23 cellular contexts compared by ENCODE assay signal in the genomic region with DNA sequence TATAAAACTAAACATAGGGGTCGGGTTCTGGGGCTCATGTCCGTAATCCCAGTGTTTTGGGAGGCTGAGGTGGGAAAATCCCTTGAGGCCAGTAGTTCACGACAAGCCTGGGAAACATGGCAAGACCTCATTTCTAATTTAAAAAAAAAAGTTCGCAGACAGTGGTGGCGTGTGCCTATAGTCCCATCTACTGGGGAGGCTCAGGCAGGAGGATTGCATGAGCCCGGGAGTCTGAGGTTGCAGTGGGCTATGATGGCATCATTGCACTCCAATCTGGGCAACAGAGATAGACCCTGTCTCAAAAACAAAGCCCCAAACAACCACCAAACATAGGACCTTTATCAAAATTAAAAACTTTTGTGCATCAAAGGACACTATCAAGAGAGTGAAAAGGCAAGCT. TPM values are rescaled to one million over a fixed set of nuclear protein-coding genes. Genes with fewer than 3 reads are reported as not detected.
A peak's percentile ranks its signal among the peaks of the same experiment; 100 is the strongest.
DNase-seq lines count a peak whose midpoint lies in the region; ATAC-seq, FAIRE-seq and TF ChIP-seq lines count a peak whose summit lies in the region.
"Had no signal": no experiment of that assay in that cellular context is flagged by ENCODE, and none has a peak within 500 bp of the region (broad histone marks: within the 10 kb centered on the region; RNA-seq: fewer than 3 reads in every experiment).

No MANE protein-coding gene starts in this region.

- WGBS in HepG2 (ENCODE audit: low lambda C conversion rate) = 75% methylated on average over 6 of the region's 6 CpGs
- WGBS in right lobe of liver (ENCODE audit: insufficient coverage, low coverage, low lambda C conversion rate, missing lambda C conversion rate) = 87% methylated on average over 6 of the region's 6 CpGs
- WGBS in K562 (ENCODE audit: insufficient coverage, low coverage, missing lambda C conversion rate) = 5% methylated on average over 6 of the region's 6 CpGs
- WGBS in prostate gland = 94% methylated on average over 6 of the region's 6 CpGs

- no peak for TF ChIP-seq POLR2A in HepG2 (IDR thresholded peaks at IDR 0.05; ENCODE audit: insufficient read depth in 1 of 2, low read depth in 2 of 2, low read length in 2 of 2)
- TF ChIP-seq POLR2A in right lobe of liver (IDR thresholded peaks at IDR 0.05) = no peak
- no peak for TF ChIP-seq POLR2A in K562 (conservative IDR thresholded peaks at IDR 0.05)
- no peak for TF ChIP-seq POLR2A in prostate gland (IDR thresholded peaks at IDR 0.05)

- peaks cover 15% of the 10 kb centered on the region for H3K4me1 ChIP-seq in HepG2 (ENCODE audit: insufficient read depth, low read length)
- peaks cover 0 to 6% (median 0%) of the 10 kb centered on the region in 4 donors for H3K4me1 ChIP-seq in right lobe of liver
- no peaks in the 10 kb centered on the region; a peak in 1 of 5 replicates for H3K4me1 ChIP-seq in K562 (replicated peaks in 1 of 2; ENCODE audit: control insufficient read depth in 2 of 2, insufficient read depth in 2 of 2, low read length in 2 of 2)
- no peaks in the 10 kb centered on the region for H3K4me1 ChIP-seq in prostate gland (replicated peaks)
- H3K4me1 ChIP-seq: Caco-2, HAP-1 had no signal

- no peaks in the 10 kb centered on the region for H3K9me3 Mint-ChIP-seq in stimulated activated effector memory CD8-positive, alpha-beta T cell treated with anti-CD3 and anti-CD28 coated beads, Interleukin-12 subunit alpha, Interleukin-12 subunit beta, amount 100 ng/mL, for 72 hours
- no peaks in the 10 kb centered on the region for H3K9me3 Mint-ChIP-seq in activated T-helper 1 cell treated with anti-CD3 and anti-CD28 coated beads, Interleukin-12 subunit alpha, Interleukin-12 subunit beta, Interleukin-2, Interleukin-4 antibody, amounts not matched to agents 30 ng/mL and 10 ng/mL and 1 ng/mL, durations not matched to agents 14 hours and 24 hours and 36 hours
- H3K9me3 Mint-ChIP-seq: CD4-positive, CD25-positive, alpha-beta regulatory T cell; CD8-positive, alpha-beta T cell; GM23338 had no signal

- no peak overlapping the region for H3K4me3 ChIP-seq in HepG2 (replicated peaks in 1 of 3; ENCODE audit: insufficient read depth in 1 of 3, low read depth in 2 of 3, low read length in 3 of 3)
- no peak overlapping the region for H3K4me3 ChIP-seq in right lobe of liver
- no peak overlapping the region for H3K4me3 ChIP-seq in K562
- no peak overlapping the region for H3K4me3 ChIP-seq in fibroblast of the aortic adventitia (ENCODE audit: low read depth, low read length)
- H3K4me3 ChIP-seq in prostate gland = no peak overlapping the region
- H3K4me3 ChIP-seq: BLaER1, GM12878, GM23338, HAP-1 had no signal

- TF ChIP-seq RAD21 in HepG2 (CRISPR knock-in tag; IDR thresholded peaks at IDR 0.05) = no peak
- TF ChIP-seq RAD21 in K562 (CRISPR knock-in tag; conservative IDR thresholded peaks at IDR 0.05 in 1 of 2, IDR thresholded peaks at IDR 0.05 in 1 of 2) = no peak

- H3K9ac ChIP-seq in HepG2 (ENCODE audit: insufficient read depth, low read depth, low read length) = no peak overlapping the region
- no peak overlapping the region for H3K9ac ChIP-seq in K562 (ENCODE audit: insufficient read depth in 1 of 2, low read depth in 2 of 2, low read length in 2 of 2)
- H3K9ac ChIP-seq: BLaER1 had no signal

- TF ChIP-seq CTCF in HepG2 (CRISPR knock-in tag; IDR thresholded peaks at IDR 0.05) (no peak), right lobe of liver (IDR thresholded peaks at IDR 0.05) (no peak), K562 (IDR thresholded peaks at IDR 0.05 in 2 of 3, conservative IDR thresholded peaks at IDR 0.05 in 1 of 3; ENCODE audit: insufficient read depth in 2 of 3, low read depth in 1 of 3, low read length in 3 of 3) (no peak), fibroblast of the aortic adventitia (IDR thresholded peaks at IDR 0.05; ENCODE audit: insufficient read depth, low read length) (peak; percentile 78), prostate gland (IDR thresholded peaks at IDR 0.05) (no peak)

- POLR2A ChIA-PET in HepG2 (lab: Yijun Ruan, JAX) (no interaction called here), K562 (lab: Yijun Ruan, JAX) (no interaction called here)

- CTCF ChIA-PET in HepG2 (lab: Yijun Ruan, JAX; ENCODE audit: low intra/inter-chr PET ratio, low total read pairs) (no interaction called here), K562 (lab: Yijun Ruan, JAX; ENCODE audit: low intra/inter-chr PET ratio) (no interaction called here)

- H3K4me3 Mint-ChIP-seq in stimulated activated effector memory CD8-positive, alpha-beta T cell treated with anti-CD3 and anti-CD28 coated beads, Interleukin-12 subunit alpha, Interleukin-12 subunit beta, amount 100 ng/mL, for 72 hours = no peak overlapping the region
- no peak overlapping the region for H3K4me3 Mint-ChIP-seq in activated T-helper 1 cell treated with anti-CD3 and anti-CD28 coated beads, Interleukin-12 subunit alpha, Interleukin-12 subunit beta, Interleukin-2, Interleukin-4 antibody, amounts not matched to agents 30 ng/mL and 10 ng/mL and 1 ng/mL, durations not matched to agents 14 hours and 24 hours and 36 hours
- H3K4me3 Mint-ChIP-seq: B cell; CD4-positive, CD25-positive, alpha-beta regulatory T cell; CD8-positive, alpha-beta T cell; GM23338 had no signal

- no peaks in the 10 kb centered on the region; a peak in 1 of 5 replicates for H3K27me3 ChIP-seq in HepG2 (ENCODE audit: control insufficient read depth in 1 of 2, insufficient read depth in 2 of 2, low read length in 2 of 2)
- H3K27me3 ChIP-seq in right lobe of liver = no peaks in the 10 kb centered on the region
- H3K27me3 ChIP-seq in K562 (ENCODE audit: control insufficient read depth in 2 of 2, insufficient read depth in 2 of 2, low read length in 2 of 2) = peaks cover 4 to 17% of the 10 kb centered on the region in 2 experiments; a peak in 2 of 5 replicates
- no peaks in the 10 kb centered on the region for H3K27me3 ChIP-seq in prostate gland (replicated peaks; ENCODE audit: insufficient read depth)
- H3K27me3 ChIP-seq: BLaER1 had no signal

- H3K9me1 ChIP-seq in K562 (ENCODE audit: control insufficient read depth, insufficient read depth, low read length) = no peaks in the 10 kb centered on the region

- H3K36me3 Mint-ChIP-seq in stimulated activated effector memory CD8-positive, alpha-beta T cell treated with anti-CD3 and anti-CD28 coated beads, Interleukin-12 subunit alpha, Interleukin-12 subunit beta, amount 100 ng/mL, for 72 hours = no peaks in the 10 kb centered on the region
- H3K36me3 Mint-ChIP-seq in activated T-helper 1 cell treated with anti-CD3 and anti-CD28 coated beads, Interleukin-12 subunit alpha, Interleukin-12 subunit beta, Interleukin-2, Interleukin-4 antibody, amounts not matched to agents 30 ng/mL and 10 ng/mL and 1 ng/mL, durations not matched to agents 14 hours and 24 hours and 36 hours (ENCODE audit: low read depth) = no peaks in the 10 kb centered on the region
- H3K36me3 Mint-ChIP-seq: CD4-positive, CD25-positive, alpha-beta regulatory T cell; CD8-positive, alpha-beta T cell had no signal

- in situ Hi-C loops in HepG2 (cut with HindIII; ENCODE audit: extremely low pct_ligation_motif_present, low pct_unique_long_range_greater_than_20kb) (no loop called here), K562 (cut with MboI) (no loop called here)

- no peak for ATAC-seq in HepG2
- no peak for ATAC-seq in right lobe of liver
- no peak for ATAC-seq in K562
- ATAC-seq in GM21390 (IDR thresholded peaks at IDR 0.05; ENCODE audit: unreplicated experiment) = no peak
- ATAC-seq in stimulated activated effector memory CD8-positive, alpha-beta T cell treated with anti-CD3 and anti-CD28 coated beads, Interleukin-12 subunit alpha, Interleukin-12 subunit beta, amount 100 ng/mL, for 72 hours = no peak
- ATAC-seq: CD8-positive, alpha-beta T cell; GM12878; GM23338 had no signal

- H2AFZ ChIP-seq in HepG2 (ENCODE audit: low read length) (no peak overlapping the region), K562 (ENCODE audit: low read depth, low read length) (no peak overlapping the region)
- H2AFZ ChIP-seq: GM23338 had no signal

- intact Hi-C loops in HepG2 (cut with micrococcal nuclease; ENCODE audit: unreplicated experiment) (no loop called here), right lobe of liver (cut with DNase I) (no loop called here), K562 (cut with micrococcal nuclease) (no loop called here), prostate gland (cut with DNase I) (no loop called here)
- intact Hi-C loops in activated T-helper 1 cell treated with anti-CD3 and anti-CD28 coated beads, Interleukin-12 subunit alpha, Interleukin-12 subunit beta, Interleukin-2, Interleukin-4 antibody, amounts not matched to agents 30 ng/mL and 10 ng/mL and 1 ng/mL, durations not matched to agents 14 hours and 24 hours and 36 hours (cut with micrococcal nuclease) = no loop called here

- H3K4me2 ChIP-seq in HepG2 (ENCODE audit: low read depth, low read length) (no peak overlapping the region), K562 (ENCODE audit: insufficient read depth, low read length) (no peak overlapping the region)
- H3K4me2 ChIP-seq: BLaER1, GM23338 had no signal

- BruUV-seq in HepG2 (replicated peaks; lab: Mats Ljungman, UMichigan) = no TSS peak
- no TSS peak for BruUV-seq in K562 (replicated peaks; lab: Mats Ljungman, UMichigan)

- H3K27ac Mint-ChIP-seq in stimulated activated effector memory CD8-positive, alpha-beta T cell treated with anti-CD3 and anti-CD28 coated beads, Interleukin-12 subunit alpha, Interleukin-12 subunit beta, amount 100 ng/mL, for 72 hours = no peak overlapping the region
- H3K27ac Mint-ChIP-seq in activated T-helper 1 cell treated with anti-CD3 and anti-CD28 coated beads, Interleukin-12 subunit alpha, Interleukin-12 subunit beta, Interleukin-2, Interleukin-4 antibody, amounts not matched to agents 30 ng/mL and 10 ng/mL and 1 ng/mL, durations not matched to agents 14 hours and 24 hours and 36 hours = no peak overlapping the region
- H3K27ac Mint-ChIP-seq: B cell; CD8-positive, alpha-beta T cell; GM23338 had no signal

- H3K9me3 ChIP-seq in HepG2 (ENCODE audit: low read length) (no peaks in the 10 kb centered on the region), right lobe of liver (no peaks in the 10 kb centered on the region), K562 (replicated peaks; ENCODE audit: control insufficient read depth, insufficient read depth, low read depth, low read length) (no peaks in the 10 kb centered on the region), prostate gland (no peaks in the 10 kb centered on the region)
- H3K9me3 ChIP-seq: BLaER1, Caco-2, HAP-1 had no signal

- H3K27ac ChIP-seq in HepG2 (ENCODE audit: extremely low read length, insufficient read depth, low read length) (no peak overlapping the region), right lobe of liver (no peak overlapping the region), K562 (ENCODE audit: extremely low read depth, low read depth, low read length) (no peak overlapping the region), prostate gland (no peak overlapping the region)
- H3K27ac ChIP-seq: 22Rv1, BLaER1, C4-2B had no signal

- DNase-seq in HepG2 (ENCODE audit: low spot score) (no peak), right lobe of liver (no peak), K562 (ENCODE audit: extremely low read depth in 1 of 4, low spot score in 3 of 4) (no peak), fibroblast of the aortic adventitia (ENCODE audit: low read depth) (peak; percentile 61), prostate gland (ENCODE audit: low spot score) (no peak)
- DNase-seq in stimulated activated effector memory CD8-positive, alpha-beta T cell treated with anti-CD3 and anti-CD28 coated beads, Interleukin-12 subunit alpha, Interleukin-12 subunit beta, amount 100 ng/mL, for 72 hours (ENCODE audit: low spot score in 2 of 2) = no peak
- DNase-seq in activated T-helper 1 cell treated with anti-CD3 and anti-CD28 coated beads, Interleukin-12 subunit alpha, Interleukin-12 subunit beta, Interleukin-2, Interleukin-4 antibody, amounts not matched to agents 30 ng/mL and 10 ng/mL and 1 ng/mL, durations not matched to agents 14 hours and 24 hours and 36 hours (ENCODE audit: low spot score) = no peak
- DNase-seq: Caco-2; CD4-positive, CD25-positive, alpha-beta regulatory T cell; CD8-positive, alpha-beta T cell; DMS153; GDM1 had no signal

- H3K4me1 Mint-ChIP-seq in stimulated activated effector memory CD8-positive, alpha-beta T cell treated with anti-CD3 and anti-CD28 coated beads, Interleukin-12 subunit alpha, Interleukin-12 subunit beta, amount 100 ng/mL, for 72 hours = no peaks in the 10 kb centered on the region
- H3K4me1 Mint-ChIP-seq in activated T-helper 1 cell treated with anti-CD3 and anti-CD28 coated beads, Interleukin-12 subunit alpha, Interleukin-12 subunit beta, Interleukin-2, Interleukin-4 antibody, amounts not matched to agents 30 ng/mL and 10 ng/mL and 1 ng/mL, durations not matched to agents 14 hours and 24 hours and 36 hours (ENCODE audit: low read depth) = no peaks in the 10 kb centered on the region
- H3K4me1 Mint-ChIP-seq: B cell had no signal

- H3K27me3 Mint-ChIP-seq in activated T-helper 1 cell treated with anti-CD3 and anti-CD28 coated beads, Interleukin-12 subunit alpha, Interleukin-12 subunit beta, Interleukin-2, Interleukin-4 antibody, amounts not matched to agents 30 ng/mL and 10 ng/mL and 1 ng/mL, durations not matched to agents 14 hours and 24 hours and 36 hours (ENCODE audit: insufficient read depth) = peaks cover 33% of the 10 kb centered on the region
- H3K27me3 Mint-ChIP-seq: B cell had no signal

- H3K36me3 ChIP-seq in HepG2 (replicated peaks in 1 of 2; ENCODE audit: control insufficient read depth in 1 of 2, insufficient read depth in 2 of 2, low read length in 2 of 2) = no peaks in the 10 kb centered on the region
- H3K36me3 ChIP-seq in right lobe of liver = no peaks in the 10 kb centered on the region
- no peaks in the 10 kb centered on the region for H3K36me3 ChIP-seq in K562 (ENCODE audit: control insufficient read depth, insufficient read depth, low read length)
- H3K36me3 ChIP-seq in prostate gland = no peaks in the 10 kb centered on the region
- H3K36me3 ChIP-seq: BLaER1, HAP-1 had no signal

- FAIRE-seq in HepG2 (lab: Jason Lieb, UNC) (no peak), K562 (lab: Jason Lieb, UNC) (no peak)
- FAIRE-seq: A204.1, GM12878, GM19239, H54 had no signal

- H4K20me1 ChIP-seq in HepG2 (ENCODE audit: insufficient read depth, low read length) = no peaks in the 10 kb centered on the region
- H4K20me1 ChIP-seq in K562 (replicated peaks; ENCODE audit: control insufficient read depth, insufficient read depth, low read length) = no peaks in the 10 kb centered on the region
- H4K20me1 ChIP-seq: BLaER1 had no signal

- H3K79me2 ChIP-seq in HepG2 (ENCODE audit: insufficient read depth, low read length) = no peaks in the 10 kb centered on the region
- H3K79me2 ChIP-seq in K562 (ENCODE audit: control insufficient read depth, insufficient read depth, low read length) = no peaks in the 10 kb centered on the region

- TF ChIP-seq EP300 in HepG2 (IDR thresholded peaks at IDR 0.05; ENCODE audit: low read depth in 2 of 2, low read length in 2 of 2) (no peak), HepG2 (CRISPR knock-in tag; IDR thresholded peaks at IDR 0.05; ENCODE audit: borderline replicate concordance) (no peak), K562 (IDR thresholded peaks at IDR 0.05; ENCODE audit: low read length) (no peak)

RNA-seq across cellular contexts. Expression of a gene that starts 9.8 kb away (rescaled TPM):
- total RNA-seq in HepG2 (2016; rRNA removed; fragmentation: Illumina TruSeq; extraction: Trizol) = 34.1 and 42.7 TPM in 2 replicates
- total RNA-seq in HepG2 (2016; cell fraction: cytosol; rRNA removed; fragmentation: Illumina TruSeq; extraction: Trizol; ENCODE audit: low read depth) = 15.3 and 15.6 TPM in 2 replicates
- total RNA-seq in HepG2 (2016; cell fraction: insoluble cytoplasmic fraction; rRNA removed; fragmentation: Illumina TruSeq; extraction: Trizol) = 29.0 and 39.0 TPM in 2 replicates
- 16.2 and 18.8 TPM in 2 replicates for total RNA-seq in HepG2 (2016; cell fraction: membrane; rRNA removed; fragmentation: Illumina TruSeq; extraction: Trizol)
- 32.7 and 34.7 TPM in 2 replicates for total RNA-seq in HepG2 (2016; cell fraction: nucleus; rRNA removed; fragmentation: Illumina TruSeq; extraction: Trizol)
- 35.2 and 36.1 TPM in 2 replicates for polyA plus RNA-seq in HepG2 (2011; rRNA removed)
- 21.6 and 34.6 TPM in 2 replicates for polyA plus RNA-seq in HepG2 (2011; cell fraction: cytosol; rRNA removed)
- 105 and 120 TPM in 2 replicates for polyA plus RNA-seq in HepG2 (2011; cell fraction: nucleus; rRNA removed)
- polyA plus RNA-seq in HepG2 (2012) = 24.0 and 29.7 TPM in 2 replicates
- 20.5 and 22.5 TPM in 2 replicates for polyA plus RNA-seq in HepG2 (2016; cell fraction: cytosol; fragmentation: Illumina TruSeq; extraction: Trizol; ENCODE audit: low read depth)
- 34.1 and 36.9 TPM in 2 replicates for polyA plus RNA-seq in HepG2 (2016; cell fraction: insoluble cytoplasmic fraction; fragmentation: Illumina TruSeq; extraction: Trizol; ENCODE audit: low read depth)
- 23.2 and 26.6 TPM in 2 replicates for polyA plus RNA-seq in HepG2 (2016; cell fraction: membrane; fragmentation: Illumina TruSeq; extraction: Trizol; ENCODE audit: low read depth)
- polyA plus RNA-seq in HepG2 (2016; cell fraction: nucleus; fragmentation: Illumina TruSeq; extraction: Trizol; ENCODE audit: insufficient read depth, low read depth) = 70.0 and 73.3 TPM in 2 replicates
- 0.28 and 57.0 TPM in 2 replicates for polyA minus RNA-seq in HepG2 (2011; rRNA and poly(A)+ RNA removed; ENCODE audit: low replicate concordance)
- polyA minus RNA-seq in HepG2 (2011; cell fraction: cytosol; rRNA and poly(A)+ RNA removed) = 15.6 and 18.8 TPM in 2 replicates
- polyA minus RNA-seq in HepG2 (2011; cell fraction: nucleus; rRNA and poly(A)+ RNA removed) = 34.4 and 36.6 TPM in 2 replicates
- 100 to 1,000 TPM in 3 of 6 experiments, 10 to 100 TPM in 3; 60.7 to 187 (median 114) TPM for total RNA-seq in right lobe of liver
- total RNA-seq in K562 (2011; cell fraction: chromatin; rRNA removed; ENCODE audit: low replicate concordance) = not detected in 2 replicates
- not detected in 2 replicates for total RNA-seq in K562 (2011; cell fraction: nucleolus; rRNA removed)
- total RNA-seq in K562 (2011; cell fraction: nucleoplasm; rRNA removed) = not detected in 2 replicates
- total RNA-seq in K562 (2014; rRNA removed) = not detected in 2 replicates
- not detected in 2 replicates for total RNA-seq in K562 (2014; rRNA removed; fragmentation: Illumina TruSeq; extraction: Trizol)
- total RNA-seq in K562 (2015; rRNA removed; fragmentation: Illumina TruSeq; extraction: Trizol) = not detected in 2 replicates
- total RNA-seq in K562 (2021) = not detected in 2 replicates
- not detected in 2 replicates for polyA plus RNA-seq in K562 (2011; rRNA removed)
- polyA plus RNA-seq in K562 (2011; cell fraction: cytosol; rRNA removed) = not detected in 2 replicates
- not detected in 2 replicates for polyA plus RNA-seq in K562 (2011; cell fraction: nucleus; rRNA removed)
- not detected in 2 replicates for polyA plus RNA-seq in K562 (2012)
- polyA plus RNA-seq in K562 (2014; fragmentation: Illumina TruSeq; extraction: Trizol) = not detected in 2 replicates
- polyA plus RNA-seq in K562 (2014; fragmentation: Nextera tagmentation; extraction: Ambion mirVana) = not detected
- polyA plus RNA-seq in K562 (2014; rRNA removed) = not detected in 2 replicates
- polyA minus RNA-seq in K562 (2011; rRNA and poly(A)+ RNA removed) = not detected in 2 replicates
- polyA minus RNA-seq in K562 (2011; cell fraction: cytosol; rRNA and poly(A)+ RNA removed) = not detected in 2 replicates
- not detected in 2 replicates for polyA minus RNA-seq in K562 (2011; cell fraction: nucleus; rRNA and poly(A)+ RNA removed)
- 0.90 and 5.4 TPM in 2 replicates for total RNA-seq in fibroblast of the aortic adventitia (ENCODE audit: low replicate concordance)
- total RNA-seq in activated T-helper 1 cell treated with anti-CD3 and anti-CD28 coated beads, Interleukin-12 subunit alpha, Interleukin-12 subunit beta, Interleukin-2, Interleukin-4 antibody, amounts not matched to agents 30 ng/mL and 10 ng/mL and 1 ng/mL, durations not matched to agents 14 hours and 24 hours and 36 hours = 0.37 and 0.86 TPM in 2 replicates
- total RNA-seq in prostate gland = 10 to 100 TPM; 10.3 to 14.0 TPM
- total RNA-seq: CD4-positive, CD25-positive, alpha-beta regulatory T cell; CD8-positive, alpha-beta T cell had no signal

RNA-seq across cellular contexts. Expression of a gene that starts 38.2 kb away (rescaled TPM):
- 6.5 and 8.0 TPM in 2 replicates for total RNA-seq in HepG2 (2016; rRNA removed; fragmentation: Illumina TruSeq; extraction: Trizol)
- 0.40 and 0.97 TPM in 2 replicates for total RNA-seq in HepG2 (2016; cell fraction: cytosol; rRNA removed; fragmentation: Illumina TruSeq; extraction: Trizol; ENCODE audit: low read depth)
- 5.2 and 7.1 TPM in 2 replicates for total RNA-seq in HepG2 (2016; cell fraction: insoluble cytoplasmic fraction; rRNA removed; fragmentation: Illumina TruSeq; extraction: Trizol)
- 2.6 TPM in 2 replicates for total RNA-seq in HepG2 (2016; cell fraction: membrane; rRNA removed; fragmentation: Illumina TruSeq; extraction: Trizol)
- 6.6 and 6.8 TPM in 2 replicates for total RNA-seq in HepG2 (2016; cell fraction: nucleus; rRNA removed; fragmentation: Illumina TruSeq; extraction: Trizol)
- polyA plus RNA-seq in HepG2 (2011; rRNA removed) = 9.0 and 11.3 TPM in 2 replicates
- 4.6 and 5.3 TPM in 2 replicates for polyA plus RNA-seq in HepG2 (2011; cell fraction: cytosol; rRNA removed)
- 50.2 and 58.5 TPM in 2 replicates for polyA plus RNA-seq in HepG2 (2011; cell fraction: nucleus; rRNA removed)
- polyA plus RNA-seq in HepG2 (2012) = 7.4 and 10.0 TPM in 2 replicates
- polyA plus RNA-seq in HepG2 (2016; cell fraction: cytosol; fragmentation: Illumina TruSeq; extraction: Trizol; ENCODE audit: low read depth) = 0.54 and 0.68 TPM in 2 replicates
- polyA plus RNA-seq in HepG2 (2016; cell fraction: insoluble cytoplasmic fraction; fragmentation: Illumina TruSeq; extraction: Trizol; ENCODE audit: low read depth) = 6.9 and 8.9 TPM in 2 replicates
- 1.8 and 2.0 TPM in 2 replicates for polyA plus RNA-seq in HepG2 (2016; cell fraction: membrane; fragmentation: Illumina TruSeq; extraction: Trizol; ENCODE audit: low read depth)
- 29.7 and 30.8 TPM in 2 replicates for polyA plus RNA-seq in HepG2 (2016; cell fraction: nucleus; fragmentation: Illumina TruSeq; extraction: Trizol; ENCODE audit: insufficient read depth, low read depth)
- 18.1 TPM in 1 of 2 replicates, not detected in the other for polyA minus RNA-seq in HepG2 (2011; rRNA and poly(A)+ RNA removed; ENCODE audit: low replicate concordance)
- 4.5 and 5.7 TPM in 2 replicates for polyA minus RNA-seq in HepG2 (2011; cell fraction: cytosol; rRNA and poly(A)+ RNA removed)
- polyA minus RNA-seq in HepG2 (2011; cell fraction: nucleus; rRNA and poly(A)+ RNA removed) = 7.3 and 8.8 TPM in 2 replicates
- 10 to 100 TPM in 3 of 6 experiments, 1 to 10 TPM in 3; 5.3 to 29.4 (median 10.7) TPM for total RNA-seq in right lobe of liver
- not detected in 2 replicates for total RNA-seq in K562 (2011; cell fraction: chromatin; rRNA removed; ENCODE audit: low replicate concordance)
- total RNA-seq in K562 (2011; cell fraction: nucleolus; rRNA removed) = not detected in 2 replicates
- total RNA-seq in K562 (2011; cell fraction: nucleoplasm; rRNA removed) = not detected in 2 replicates
- not detected in 2 replicates for total RNA-seq in K562 (2014; rRNA removed)
- not detected in 2 replicates for total RNA-seq in K562 (2014; rRNA removed; fragmentation: Illumina TruSeq; extraction: Trizol)
- not detected in 2 replicates for total RNA-seq in K562 (2015; rRNA removed; fragmentation: Illumina TruSeq; extraction: Trizol)
- not detected in 2 replicates for total RNA-seq in K562 (2021)
- polyA plus RNA-seq in K562 (2011; rRNA removed) = not detected in 2 replicates
- polyA plus RNA-seq in K562 (2011; cell fraction: cytosol; rRNA removed) = not detected in 2 replicates
- not detected in 2 replicates for polyA plus RNA-seq in K562 (2011; cell fraction: nucleus; rRNA removed)
- polyA plus RNA-seq in K562 (2012) = not detected in 2 replicates
- not detected in 2 replicates for polyA plus RNA-seq in K562 (2014; fragmentation: Illumina TruSeq; extraction: Trizol)
- polyA plus RNA-seq in K562 (2014; fragmentation: Nextera tagmentation; extraction: Ambion mirVana) = not detected
- not detected in 2 replicates for polyA plus RNA-seq in K562 (2014; rRNA removed)
- polyA minus RNA-seq in K562 (2011; rRNA and poly(A)+ RNA removed) = not detected in 2 replicates
- not detected in 2 replicates for polyA minus RNA-seq in K562 (2011; cell fraction: cytosol; rRNA and poly(A)+ RNA removed)
- polyA minus RNA-seq in K562 (2011; cell fraction: nucleus; rRNA and poly(A)+ RNA removed) = not detected in 2 replicates
- 0.27 TPM in 1 of 2 replicates, not detected in the other for total RNA-seq in fibroblast of the aortic adventitia (ENCODE audit: low replicate concordance)
- total RNA-seq in activated T-helper 1 cell treated with anti-CD3 and anti-CD28 coated beads, Interleukin-12 subunit alpha, Interleukin-12 subunit beta, Interleukin-2, Interleukin-4 antibody, amounts not matched to agents 30 ng/mL and 10 ng/mL and 1 ng/mL, durations not matched to agents 14 hours and 24 hours and 36 hours = 0.12 and 0.21 TPM in 2 replicates
- 1 to 10 TPM; 4.5 to 5.6 TPM for total RNA-seq in prostate gland
- total RNA-seq: CD4-positive, CD25-positive, alpha-beta regulatory T cell had no signal
